In genomic region chr3:32892625-32893598, GRCh38 we compare ENCODE assay signal across 31 cellular contexts. TPM values are rescaled to one million over a fixed set of nuclear protein-coding genes. Genes with fewer than 3 reads are reported as not detected.
"Had no signal": no experiment of that assay in that cellular context is flagged by ENCODE, and none has a peak within 500 bp of the region (broad histone marks: within the 10 kb centered on the region; RNA-seq: fewer than 3 reads in every experiment).

No MANE protein-coding gene starts in this region.

- H3K9me3 Mint-ChIP-seq: mesothelial cell of epicardium; naive B cell; natural killer cell treated with Interleukin-12 subunit alpha and Interleukin-12 subunit beta and Interleukin-15 and Interleukin-18, amount 100 ng/mL, for 72 hours; stimulated activated naive CD8-positive, alpha-beta T cell treated with anti-CD3 and anti-CD28 coated beads, Interleukin-15, amount 100 ng/mL, for 72 hours had no signal

- H3K4me2 ChIP-seq: smooth muscle cell had no signal

- H3K4me1 Mint-ChIP-seq: naive B cell; stimulated activated naive CD8-positive, alpha-beta T cell treated with anti-CD3 and anti-CD28 coated beads, Interleukin-15, amount 100 ng/mL, for 72 hours had no signal

- H3K27me3 ChIP-seq: left lung, neutrophil, pancreas, vagina had no signal

- H3K4me3 ChIP-seq: coronary artery, esophagus squamous epithelium, heart right ventricle, left lung, mucosa of descending colon, pancreas, smooth muscle cell, suprapubic skin, transverse colon, vagina had no signal

- H3K4me1 ChIP-seq: esophagus squamous epithelium, heart right ventricle, left lung, pancreas, suprapubic skin, transverse colon, vagina had no signal

- H3K36me3 ChIP-seq: esophagus squamous epithelium, heart right ventricle, neutrophil, pancreas, suprapubic skin, transverse colon, vagina had no signal

- H3K36me3 Mint-ChIP-seq: naive B cell; natural killer cell treated with Interleukin-12 subunit alpha and Interleukin-12 subunit beta and Interleukin-15 and Interleukin-18, amount 100 ng/mL, for 72 hours had no signal

- H3K27ac ChIP-seq: coronary artery, esophagus squamous epithelium, heart right ventricle, left lung, neutrophil, pancreas, suprapubic skin, transverse colon, vagina had no signal

- ATAC-seq: heart right ventricle; left cardiac atrium; left lung; mucosa of descending colon; natural killer cell treated with Interleukin-12 subunit alpha and Interleukin-12 subunit beta and Interleukin-15 and Interleukin-18, amount 100 ng/mL, for 72 hours; pancreas; sciatic nerve; stimulated activated naive CD8-positive, alpha-beta T cell treated with anti-CD3 and anti-CD28 coated beads, Interleukin-15, amount 100 ng/mL, for 72 hours had no signal

- DNase-seq: dermis blood vessel endothelial cell; effector memory CD4-positive, alpha-beta T cell; erythroblast; esophagus squamous epithelium; foreskin melanocyte; glutamatergic neuron; heart right ventricle; hippocampal formation; left cardiac atrium; left lung; mesenchymal stem cell; mucosa of descending colon; naive B cell; pancreas; stimulated activated CD4-positive, alpha-beta T cell treated with anti-CD3 and anti-CD28 coated beads, Interleukin-12 subunit alpha, Interleukin-12 subunit beta, amount 100 ng/mL, for 4 hours; stimulated activated CD4-positive, alpha-beta T cell treated with anti-CD3 and anti-CD28 coated beads, Interleukin-1b, Interleukin-23, amount 100 ng/mL, for 48 hours; stimulated activated CD4-positive, alpha-beta T cell treated with anti-CD3 and anti-CD28 coated beads, Interleukin-4, amount 100 ng/mL, for 1 hour; stimulated activated CD8-positive, alpha-beta memory T cell treated with anti-CD3 and anti-CD28 coated beads, Interleukin-4, amount 100 ng/mL, for 48 hours; stimulated activated naive CD4-positive, alpha-beta T cell; stimulated activated naive CD8-positive, alpha-beta T cell treated with anti-CD3 and anti-CD28 coated beads, Interleukin-15, amount 100 ng/mL, for 72 hours; transverse colon had no signal

- H3K27ac Mint-ChIP-seq: mesothelial cell of epicardium; naive B cell; natural killer cell treated with Interleukin-12 subunit alpha and Interleukin-12 subunit beta and Interleukin-15 and Interleukin-18, amount 100 ng/mL, for 72 hours; stimulated activated naive CD8-positive, alpha-beta T cell treated with anti-CD3 and anti-CD28 coated beads, Interleukin-15, amount 100 ng/mL, for 72 hours had no signal

- H3K4me3 Mint-ChIP-seq: mesothelial cell of epicardium; naive B cell; natural killer cell treated with Interleukin-12 subunit alpha and Interleukin-12 subunit beta and Interleukin-15 and Interleukin-18, amount 100 ng/mL, for 72 hours; stimulated activated naive CD8-positive, alpha-beta T cell treated with anti-CD3 and anti-CD28 coated beads, Interleukin-15, amount 100 ng/mL, for 72 hours had no signal

RNA-seq across cellular contexts. Expression of gene CCR4, which starts 58.5 kb away (rescaled TPM):
- total RNA-seq: kidney epithelial cell, lung microvascular endothelial cell, mesothelial cell of epicardium, smooth muscle cell had no signal
- polyA plus RNA-seq: pancreas, smooth muscle cell had no signal
